In the genomic region with DNA sequence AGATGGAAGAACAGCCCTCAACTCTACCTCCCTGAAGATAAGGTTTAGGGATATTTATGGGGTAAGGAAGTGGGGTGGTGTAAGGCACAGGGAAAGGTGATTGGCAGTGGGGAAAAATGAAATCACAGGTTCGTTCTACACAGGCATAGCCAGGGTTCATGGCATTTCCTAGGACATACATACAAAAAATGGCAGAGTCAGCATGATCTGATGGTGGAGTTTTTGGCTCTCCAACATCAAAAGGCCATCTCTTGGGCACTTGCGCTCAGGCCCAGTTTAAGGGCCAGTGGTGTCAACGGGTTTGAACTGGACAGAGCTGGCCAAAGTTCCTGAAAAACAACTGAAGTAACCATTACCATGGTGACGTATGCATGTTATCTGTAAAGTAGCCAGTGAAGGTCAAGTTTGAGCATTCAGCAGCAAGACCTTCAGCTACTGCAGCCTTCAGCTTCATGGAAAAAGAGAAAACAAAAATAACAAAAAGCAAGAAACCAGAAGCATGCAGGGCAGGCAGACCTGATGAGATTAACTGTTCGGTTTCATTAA, we compare ENCODE assay signal across 16 cellular contexts.
DNase-seq lines count a peak whose midpoint lies in the region; ATAC-seq and TF ChIP-seq lines count a peak whose summit lies in the region.
"Had no signal": no experiment of that assay in that cellular context is flagged by ENCODE, and none has a peak within 500 bp of the region (broad histone marks: within the 10 kb centered on the region; RNA-seq: fewer than 3 reads in every experiment).

No MANE protein-coding gene starts in this region.

- H3K27me3 ChIP-seq in right cardiac atrium (ENCODE audit: control insufficient read depth, insufficient read depth), result no peaks in the 10 kb centered on the region
- H3K27me3 ChIP-seq in osteoblast (ENCODE audit: insufficient read depth, low read length), result no peaks in the 10 kb centered on the region
- H3K27me3 ChIP-seq in neural progenitor cell, result no peaks in the 10 kb centered on the region
- H3K27me3 ChIP-seq: BLaER1 treated with 17β-estradiol and CSF1 and Interleukin-3, amounts not matched to agents 10 nM and 100 nM had no signal

- intact Hi-C loops in right cardiac atrium (cut with DNase I) (no loop called here), Right ventricle myocardium superior (cut with DNase I) (no loop called here)

- no peak overlapping the region for H3K9ac ChIP-seq in neural progenitor cell
- H3K9ac ChIP-seq: BLaER1 treated with 17β-estradiol and CSF1 and Interleukin-3, amounts not matched to agents 10 nM and 100 nM had no signal

- H3K4me1 ChIP-seq in right cardiac atrium (ENCODE audit: control insufficient read depth, insufficient read depth, low read length), result peaks cover 3% of the 10 kb centered on the region
- peaks cover 25% of the 10 kb centered on the region for H3K4me1 ChIP-seq in osteoblast (ENCODE audit: insufficient read depth, low read length)
- H3K4me1 ChIP-seq in neural progenitor cell, result no peaks in the 10 kb centered on the region
- H3K4me1 ChIP-seq: BLaER1 treated with 17β-estradiol and CSF1 and Interleukin-3, amounts not matched to agents 10 nM and 100 nM had no signal

- H3K36me3 Mint-ChIP-seq in neural progenitor cell, result no peaks in the 10 kb centered on the region

- ATAC-seq in right cardiac atrium (peak; percentile 56 to 61), Right ventricle myocardium superior (ENCODE audit: poor library complexity) (no peak), GM21447 (IDR thresholded peaks at IDR 0.05; ENCODE audit: unreplicated experiment) (no peak)

- peaks cover 20% of the 10 kb centered on the region for H3K4me1 Mint-ChIP-seq in neural progenitor cell

- no peaks in the 10 kb centered on the region for H3K9me3 Mint-ChIP-seq in neural progenitor cell
- H3K9me3 Mint-ChIP-seq: CD8-positive, alpha-beta memory T cell; H9; IgD-negative memory B cell had no signal

- H3K9me3 ChIP-seq in right cardiac atrium (ENCODE audit: control insufficient read depth, low read length), result no peaks in the 10 kb centered on the region
- H3K9me3 ChIP-seq in osteoblast (ENCODE audit: low read depth, low read length), result no peaks in the 10 kb centered on the region
- H3K9me3 ChIP-seq in neural progenitor cell (ENCODE audit: low read depth), result no peaks in the 10 kb centered on the region
- H3K9me3 ChIP-seq: BLaER1 treated with 17β-estradiol and CSF1 and Interleukin-3, amounts not matched to agents 10 nM and 100 nM had no signal

- H3K27ac Mint-ChIP-seq in neural progenitor cell, result no peak overlapping the region
- H3K27ac Mint-ChIP-seq: H9, IgD-negative memory B cell had no signal

- H4K20me1 ChIP-seq in osteoblast (ENCODE audit: insufficient read depth, low read length), result no peaks in the 10 kb centered on the region
- H4K20me1 ChIP-seq in neural progenitor cell (ENCODE audit: low read depth), result no peaks in the 10 kb centered on the region
- H4K20me1 ChIP-seq: BLaER1 treated with 17β-estradiol and CSF1 and Interleukin-3, amounts not matched to agents 10 nM and 100 nM had no signal

- no peak overlapping the region for H3K4me3 Mint-ChIP-seq in neural progenitor cell
- H3K4me3 Mint-ChIP-seq: CD8-positive, alpha-beta memory T cell; H9; IgD-negative memory B cell had no signal

- WGBS in right cardiac atrium, result 70% methylated on average over 5 of the region's 5 CpGs

- DNase-seq in right cardiac atrium (no peak), Right ventricle myocardium superior (no peak), choroid plexus epithelial cell (ENCODE audit: low read depth) (peak; percentile 54), osteoblast (ENCODE audit: insufficient read length, low spot score, missing footprints) (no peak), LoVo (ENCODE audit: low spot score) (no peak), NCI-H2227 (lab: John Stamatoyannopoulos, UW; ENCODE audit: unreplicated experiment) (no peak), neural progenitor cell (ENCODE audit: low spot score) (no peak)
- DNase-seq: CD8-positive, alpha-beta memory T cell; DMS79; H9; NCI-H1417; NCI-H187 treated with DMSO at 0.1 percent for 48 hours; RPMI8226 had no signal

- no peak for TF ChIP-seq CTCF in choroid plexus epithelial cell (conservative IDR thresholded peaks at IDR 0.05; ENCODE audit: low read depth, low read length)
- TF ChIP-seq CTCF in osteoblast (IDR thresholded peaks at IDR 0.05; ENCODE audit: extremely low read depth, low read depth, low read length), result no peak
- no peak for TF ChIP-seq CTCF in neural progenitor cell (IDR thresholded peaks at IDR 0.05)

- H3K79me2 ChIP-seq in osteoblast (ENCODE audit: insufficient read depth, low read length) (no peaks in the 10 kb centered on the region), neural progenitor cell (ENCODE audit: low read depth) (no peaks in the 10 kb centered on the region)

- no peaks in the 10 kb centered on the region for H3F3A ChIP-seq in neural progenitor cell (ENCODE audit: low read depth)

- no peak overlapping the region for H3K4me3 ChIP-seq in right cardiac atrium (ENCODE audit: low read length)
- no peak overlapping the region for H3K4me3 ChIP-seq in choroid plexus epithelial cell (ENCODE audit: low read depth, low read length)
- H3K4me3 ChIP-seq in osteoblast (ENCODE audit: insufficient read depth, low read length), result no peak overlapping the region
- H3K4me3 ChIP-seq in neural progenitor cell, result no peak overlapping the region
- H3K4me3 ChIP-seq: BLaER1 treated with 17β-estradiol and CSF1 and Interleukin-3, amounts not matched to agents 10 nM and 100 nM had no signal

- H2AFZ ChIP-seq in osteoblast (ENCODE audit: low read length), result no peak overlapping the region
- no peak overlapping the region for H2AFZ ChIP-seq in neural progenitor cell (replicated peaks)

- H3K27ac ChIP-seq in right cardiac atrium (ENCODE audit: low read length) (peak overlapping the region; percentile 29), osteoblast (ENCODE audit: low read depth, low read length) (peak overlapping the region; percentile 81), neural progenitor cell (no peak overlapping the region)
- H3K27ac ChIP-seq: BLaER1 treated with 17β-estradiol and CSF1 and Interleukin-3, amounts not matched to agents 10 nM and 100 nM had no signal

- H3K36me3 ChIP-seq in osteoblast (ENCODE audit: insufficient read depth, low read length) (peaks cover 32% of the 10 kb centered on the region), neural progenitor cell (no peaks in the 10 kb centered on the region)

- no peaks in the 10 kb centered on the region for H3K27me3 Mint-ChIP-seq in neural progenitor cell (ENCODE audit: insufficient read depth, low read depth)
- H3K27me3 Mint-ChIP-seq: CD8-positive, alpha-beta memory T cell; IgD-negative memory B cell had no signal

- H3K4me2 ChIP-seq in osteoblast (ENCODE audit: insufficient read depth, low read length) (no peak overlapping the region), neural progenitor cell (no peak overlapping the region)
- H3K4me2 ChIP-seq: BLaER1 treated with 17β-estradiol and CSF1 and Interleukin-3, amounts not matched to agents 10 nM and 100 nM had no signal

Comparison
In these comparisons a context has a peak if more than half of its experiments do, and no peak if none do; other contexts are left out.
1. ATAC-seq: peak in right cardiac atrium (2 of 2); none in Right ventricle myocardium superior (single experiment) and GM21447 (single experiment).